ENCODE assay signal across 14 cellular contexts in genomic region chr20:58349586-58349985, GRCh38. TPM values are rescaled to one million over a fixed set of nuclear protein-coding genes. Genes with fewer than 3 reads are reported as not detected.
DNase-seq lines count a peak whose midpoint lies in the region; ATAC-seq, FAIRE-seq and TF ChIP-seq lines count a peak whose summit lies in the region.
"Had no signal": no experiment of that assay in that cellular context is flagged by ENCODE, and none has a peak within 500 bp of the region (broad histone marks: within the 10 kb centered on the region; RNA-seq: fewer than 3 reads in every experiment).

No MANE protein-coding gene starts in this region.

- no peaks in the 10 kb centered on the region for H3K4me1 Mint-ChIP-seq in mesothelial cell of epicardium
- H3K4me1 Mint-ChIP-seq: memory B cell had no signal

- H3K4me3 Mint-ChIP-seq in mesothelial cell of epicardium, result no peak overlapping the region
- H3K4me3 Mint-ChIP-seq: memory B cell had no signal

- peaks cover 17% of the 10 kb centered on the region for H3K36me3 ChIP-seq in bronchial epithelial cell (ENCODE audit: control insufficient read depth, insufficient read depth, low read length)

- H3K36me3 Mint-ChIP-seq in mesothelial cell of epicardium, result peaks cover 37% of the 10 kb centered on the region

- H3K9me3 Mint-ChIP-seq in mesothelial cell of epicardium, result peaks cover 4% of the 10 kb centered on the region

- no peak for TF ChIP-seq CTCF in bronchial epithelial cell (IDR thresholded peaks at IDR 0.05; ENCODE audit: insufficient read depth, low read length, severe bottlenecking)
- no peak for TF ChIP-seq CTCF in mesothelial cell of epicardium (IDR thresholded peaks at IDR 0.05; ENCODE audit: unreplicated experiment)

- FAIRE-seq in HTR-8/SVneo (lab: Jason Lieb, UNC) (peak; percentile 91), bronchial epithelial cell (lab: Jason Lieb, UNC) (no peak)

- H3K27ac Mint-ChIP-seq in mesothelial cell of epicardium, result no peak overlapping the region

- H3K4me3 ChIP-seq in bronchial epithelial cell (ENCODE audit: low read depth, low read length), result no peak overlapping the region
- H3K4me3 ChIP-seq: heart right ventricle, PC-9, right atrium auricular region had no signal

- H3K27me3 ChIP-seq in bronchial epithelial cell (ENCODE audit: control insufficient read depth, insufficient read depth, low read length), result no peaks in the 10 kb centered on the region
- H3K27me3 ChIP-seq: heart right ventricle, right atrium auricular region had no signal

- no peaks in the 10 kb centered on the region for H3K27me3 Mint-ChIP-seq in mesothelial cell of epicardium (ENCODE audit: low read depth)
- H3K27me3 Mint-ChIP-seq: memory B cell had no signal

- ATAC-seq in GM19035 (IDR thresholded peaks at IDR 0.05; ENCODE audit: unreplicated experiment), result no peak
- ATAC-seq: heart right ventricle had no signal

- DNase-seq in Daoy (ENCODE audit: low read depth) (peak; percentile 58), HTR-8/SVneo (ENCODE audit: insufficient read length, low spot score) (peak; percentile 97), bronchial epithelial cell (ENCODE audit: low read depth) (peak; percentile 90), myocyte (ENCODE audit: low read depth) (peak; percentile 82), SKM-1 (lab: John Stamatoyannopoulos, UW; ENCODE audit: unreplicated experiment) (no peak), putamen (ENCODE audit: low spot score) (no peak), mesothelial cell of epicardium (ENCODE audit: low spot score in 2 of 2, unreplicated experiment in 2 of 2) (no peak)
- DNase-seq: DND-41, heart right ventricle, KBM-7 had no signal

RNA-seq across cellular contexts. Expression of gene VAPB, which starts 39.4 kb away (rescaled TPM):
- total RNA-seq in Daoy (2014; rRNA removed; shearing (Covaris generic)), result 6.7 and 10.9 TPM in 2 replicates
- 12.9 and 16.3 TPM in 2 replicates for total RNA-seq in bronchial epithelial cell
- total RNA-seq in myocyte, result 17.8 and 18.9 TPM in 2 replicates
- polyA plus RNA-seq in myocyte (2012), result 38.7 TPM
- 46.7 to 52.9 TPM (median 47.5 TPM) in 3 replicates for total RNA-seq in mesothelial cell of epicardium

RNA-seq across cellular contexts. Expression of gene RAB22A, which starts 40.1 kb away (rescaled TPM):
- 12.0 and 13.8 TPM in 2 replicates for total RNA-seq in Daoy (2014; rRNA removed; shearing (Covaris generic))
- total RNA-seq in bronchial epithelial cell (17.6 and 18.3 TPM in 2 replicates), myocyte (17.1 and 18.2 TPM in 2 replicates), mesothelial cell of epicardium (20.4 to 21.2 TPM (median 20.7 TPM) in 3 replicates)
- 10.4 TPM for polyA plus RNA-seq in myocyte (2012)

Comparison
In these comparisons a context has a peak if more than half of its experiments do, and no peak if none do; other contexts are left out.
1. DNase-seq: peak in Daoy (single experiment), HTR-8/SVneo (single experiment), bronchial epithelial cell (single experiment) and myocyte (single experiment); none in SKM-1 (single experiment), putamen (single experiment) and mesothelial cell of epicardium (0 of 2).